In genomic region chr9:88974641-88975040, GRCh38 we compare ENCODE assay signal across 19 cellular contexts. TPM values are rescaled to one million over a fixed set of nuclear protein-coding genes. Genes with fewer than 3 reads are reported as not detected.
"Had no signal": no experiment of that assay in that cellular context is flagged by ENCODE, and none has a peak within 500 bp of the region (broad histone marks: within the 10 kb centered on the region; RNA-seq: fewer than 3 reads in every experiment).

No MANE protein-coding gene starts in this region.

- H3K4me3 Mint-ChIP-seq: immature natural killer cell; naive thymus-derived CD8-positive, alpha-beta T cell; stimulated activated naive B cell treated with anti-CD40 and anti-IgM and Interleukin-4, amounts not matched to agents 10 μg/mL and 1 μg/mL and 100 μg/mL, for 72 hours; stimulated activated naive CD8-positive, alpha-beta T cell treated with anti-CD3 and anti-CD28 coated beads, Interleukin-15, amount 100 ng/mL, for 72 hours had no signal

- H3K27ac Mint-ChIP-seq: immature natural killer cell; naive thymus-derived CD8-positive, alpha-beta T cell; stimulated activated naive B cell treated with anti-CD40 and anti-IgM and Interleukin-4, amounts not matched to agents 10 μg/mL and 1 μg/mL and 100 μg/mL, for 72 hours; stimulated activated naive CD8-positive, alpha-beta T cell treated with anti-CD3 and anti-CD28 coated beads, Interleukin-15, amount 100 ng/mL, for 72 hours had no signal

- H3K9me3 Mint-ChIP-seq: immature natural killer cell; naive thymus-derived CD8-positive, alpha-beta T cell; stimulated activated naive B cell treated with anti-CD40 and anti-IgM and Interleukin-4, amounts not matched to agents 10 μg/mL and 1 μg/mL and 100 μg/mL, for 72 hours; stimulated activated naive CD8-positive, alpha-beta T cell treated with anti-CD3 and anti-CD28 coated beads, Interleukin-15, amount 100 ng/mL, for 72 hours had no signal

- H3K27ac ChIP-seq: colonic mucosa, esophagus squamous epithelium, skin epidermis, thoracic aorta, transverse colon had no signal

- H3K4me1 ChIP-seq: colonic mucosa, esophagus squamous epithelium, transverse colon had no signal

- ATAC-seq: left colon; mucosa of descending colon; naive thymus-derived CD8-positive, alpha-beta T cell; sciatic nerve; stimulated activated naive B cell treated with anti-CD40 and anti-IgM and Interleukin-4, amounts not matched to agents 10 μg/mL and 1 μg/mL and 100 μg/mL, for 72 hours; stimulated activated naive CD8-positive, alpha-beta T cell treated with anti-CD3 and anti-CD28 coated beads, Interleukin-15, amount 100 ng/mL, for 72 hours had no signal

- FAIRE-seq: kidney had no signal

- DNase-seq: colonic mucosa; effector memory CD4-positive, alpha-beta T cell; esophagus squamous epithelium; foreskin fibroblast; immature natural killer cell; kidney; left colon; mammary epithelial cell; mucosa of descending colon; naive thymus-derived CD8-positive, alpha-beta T cell; posterior cingulate gyrus; stimulated activated CD4-positive, alpha-beta T cell treated with anti-CD3 and anti-CD28 coated beads, Interleukin-2, amount 100 ng/mL, for 24 hours; stimulated activated CD4-positive, alpha-beta T cell treated with anti-CD3 and anti-CD28 coated beads, Interleukin-4, amount 100 ng/mL, for 4 hours; stimulated activated naive B cell treated with anti-CD40 and anti-IgM and Interleukin-4, amounts not matched to agents 10 μg/mL and 1 μg/mL and 100 μg/mL, for 72 hours; stimulated activated naive CD8-positive, alpha-beta T cell treated with anti-CD3 and anti-CD28 coated beads, Interleukin-15, amount 100 ng/mL, for 72 hours; transverse colon had no signal

- H3K36me3 Mint-ChIP-seq: immature natural killer cell; naive thymus-derived CD8-positive, alpha-beta T cell; stimulated activated naive B cell treated with anti-CD40 and anti-IgM and Interleukin-4, amounts not matched to agents 10 μg/mL and 1 μg/mL and 100 μg/mL, for 72 hours had no signal

- H3K4me1 Mint-ChIP-seq: immature natural killer cell; naive thymus-derived CD8-positive, alpha-beta T cell; stimulated activated naive CD8-positive, alpha-beta T cell treated with anti-CD3 and anti-CD28 coated beads, Interleukin-15, amount 100 ng/mL, for 72 hours had no signal

- H3K27me3 ChIP-seq: colonic mucosa, esophagus squamous epithelium, transverse colon had no signal

- H3K36me3 ChIP-seq: colonic mucosa, esophagus squamous epithelium, thoracic aorta, transverse colon had no signal

- H3K9me3 ChIP-seq: colonic mucosa, esophagus squamous epithelium, mucosa of descending colon, thoracic aorta, transverse colon had no signal

- H3K4me3 ChIP-seq: colonic mucosa, esophagus squamous epithelium, mucosa of descending colon, skin epidermis, thoracic aorta, transverse colon had no signal

RNA-seq across cellular contexts. Expression of gene S1PR3, which starts 16.6 kb away (rescaled TPM):
- total RNA-seq: naive thymus-derived CD8-positive, alpha-beta T cell had no signal
- polyA plus RNA-seq: naive thymus-derived CD8-positive, alpha-beta T cell had no signal
